20 cellular contexts compared by ENCODE assay signal in genomic region chr17:70369296-70369855, GRCh38.
"Had no signal": no experiment of that assay in that cellular context is flagged by ENCODE, and none has a peak within 500 bp of the region (broad histone marks: within the 10 kb centered on the region; RNA-seq: fewer than 3 reads in every experiment).

No MANE protein-coding gene starts in this region.

- H3K4me1 ChIP-seq: right atrium auricular region, thyroid gland, uterus had no signal

- ATAC-seq: activated naive CD4-positive, alpha-beta T cell treated with anti-CD3 and anti-CD28 coated beads, Interleukin-2, amount 50 U/mL, for 72 hours; activated T-cell treated with anti-CD3 and anti-CD28 coated beads, Interleukin-2, amount 50 U/mL, for 4 hours; stimulated activated naive B cell treated with anti-CD40 and anti-IgM and Interleukin-4, amounts not matched to agents 10 μg/mL and 1 μg/mL and 100 μg/mL, for 72 hours had no signal

- H3K4me3 Mint-ChIP-seq: activated CD4-positive, alpha-beta memory T cell treated with anti-CD3 and anti-CD28 coated beads for 36 hours; activated T-cell treated with anti-CD3 and anti-CD28 coated beads, Interleukin-2, amount 50 U/mL, for 4 hours; nephron; stimulated activated naive B cell treated with anti-CD40 and anti-IgM and Interleukin-4, amounts not matched to agents 10 μg/mL and 1 μg/mL and 100 μg/mL, for 72 hours had no signal

- H3K36me3 Mint-ChIP-seq: activated CD4-positive, alpha-beta memory T cell treated with anti-CD3 and anti-CD28 coated beads for 36 hours; activated naive CD4-positive, alpha-beta T cell treated with anti-CD3 and anti-CD28 coated beads, Interleukin-2, amount 50 U/mL, for 72 hours; stimulated activated naive B cell treated with anti-CD40 and anti-IgM and Interleukin-4, amounts not matched to agents 10 μg/mL and 1 μg/mL and 100 μg/mL, for 72 hours had no signal

- H3K27me3 Mint-ChIP-seq: activated CD4-positive, alpha-beta memory T cell treated with anti-CD3 and anti-CD28 coated beads for 36 hours had no signal

- H3K36me3 ChIP-seq: right atrium auricular region, thyroid gland, uterus had no signal

- H3K9me3 Mint-ChIP-seq: nephron had no signal

- H3K4me3 ChIP-seq: right atrium auricular region, skin epidermis, thyroid gland, uterus had no signal

- H3K9me3 ChIP-seq: right atrium auricular region, thyroid gland, uterus had no signal

- DNase-seq: activated CD4-positive, alpha-beta memory T cell treated with anti-CD3 and anti-CD28 coated beads for 36 hours; activated CD4-positive, alpha-beta T cell treated with anti-CD3 and anti-CD28 coated beads for 1 hour; activated effector memory CD4-positive, alpha-beta T cell treated with Interleukin-2 at 50 U/mL for 16 hours; activated T-cell treated with anti-CD3 and anti-CD28 coated beads, Interleukin-2, amount 50 U/mL, for 4 hours; amniotic stem cell; cerebellar nuclear complex; erythroblast; nucleus accumbens; posterior cingulate gyrus; stimulated activated CD4-positive, alpha-beta T cell treated with anti-CD3 and anti-CD28 coated beads, Interleukin-15, amount 100 ng/mL, for 24 hours; stimulated activated CD4-positive, alpha-beta T cell treated with anti-CD3 and anti-CD28 coated beads, Interleukin-4, amount 100 ng/mL, for 1 hour; stimulated activated naive B cell treated with anti-CD40 and anti-IgM and Interleukin-4, amounts not matched to agents 10 μg/mL and 1 μg/mL and 100 μg/mL, for 72 hours; T-helper 1 cell; T1000; thyroid gland; uterus had no signal

- H3K27ac ChIP-seq: right atrium auricular region, skin epidermis, thyroid gland, uterus had no signal

- H3K27ac Mint-ChIP-seq: activated CD4-positive, alpha-beta memory T cell treated with anti-CD3 and anti-CD28 coated beads for 36 hours; activated naive CD4-positive, alpha-beta T cell treated with anti-CD3 and anti-CD28 coated beads, Interleukin-2, amount 50 U/mL, for 72 hours; nephron; stimulated activated naive B cell treated with anti-CD40 and anti-IgM and Interleukin-4, amounts not matched to agents 10 μg/mL and 1 μg/mL and 100 μg/mL, for 72 hours had no signal

- H3K27me3 ChIP-seq: right atrium auricular region, uterus had no signal
